Comparison of ENCODE assay signal across 8 cellular contexts in genomic region chr17:1516403-1517161, GRCh38. TPM values are rescaled to one million over a fixed set of nuclear protein-coding genes. Genes with fewer than 3 reads are reported as not detected.
A peak's percentile ranks its signal among the peaks of the same experiment; 100 is the strongest.
DNase-seq lines count a peak whose midpoint lies in the region; ATAC-seq and TF ChIP-seq lines count a peak whose summit lies in the region.

Gene INPP5K (minus strand): TSS chr17:1516612. CDS start chr17:1516499, 113 bp downstream.

- ATAC-seq in GM18499 (IDR thresholded peaks at IDR 0.05; ENCODE audit: insufficient read depth, unreplicated experiment) (peak; percentile 50), HG02943 (IDR thresholded peaks at IDR 0.05; ENCODE audit: low read depth, unreplicated experiment) (peak; percentile 88), right cardiac atrium (peak; percentile 96 to 97)

- intact Hi-C loops in T-helper 2 cell treated with Interferon-gamma antibody and Interleukin-4, amounts not matched to agents 100 ng/mL and 5 ng/mL, for 36 hours (cut with micrococcal nuclease), result loop anchor here (1.0 to 2.0 kb wide), 7 partner anchors 25 to 257 kb away; partner anchors contain the start of genes CRK, PITPNA and SLC43A2
- intact Hi-C loops in ascending aorta (cut with DNase I) (loop anchor here (1.0 to 2.0 kb wide), 5 partner anchors 21 to 258 kb away; no protein-coding TSS in a partner anchor), right cardiac atrium (cut with DNase I) (loop anchor here (2.0 to 10.0 kb wide), 6 partner anchors 62 to 242 kb away; partner anchors contain the start of genes TRARG1 (in 2 of the 4) and BHLHA9 (in 1 of the 4)), vagina (cut with DNase I) (loop anchor here (2.0 to 5.0 kb wide), 2 partner anchors 59 to 150 kb away; partner anchors contain the start of gene CRK)

- peaks cover 10 to 18% of the 10 kb centered on the region in 2 donors for H3K36me3 ChIP-seq in ascending aorta
- H3K36me3 ChIP-seq in vagina, result no peaks in the 10 kb centered on the region

- peak within 1 kb of the TSS; percentile 87 to 98 for H3K4me3 ChIP-seq in ascending aorta
- H3K4me3 ChIP-seq in right cardiac atrium (ENCODE audit: low read length), result peak within 1 kb of the TSS; percentile 74
- peak within 1 kb of the TSS; percentile 85 to 89 for H3K4me3 ChIP-seq in vagina

- H3K9me3 ChIP-seq in ascending aorta (no peaks in the 10 kb centered on the region), right cardiac atrium (ENCODE audit: control insufficient read depth, low read length) (no peaks in the 10 kb centered on the region), vagina (no peaks in the 10 kb centered on the region)

- TF ChIP-seq POLR2A in vagina (IDR thresholded peaks at IDR 0.05), result peak in 1 of 2 donors; percentile 42

- TF ChIP-seq CTCF in ascending aorta (IDR thresholded peaks at IDR 0.05) (no peak), vagina (IDR thresholded peaks at IDR 0.05) (peak in 2 of 3 experiments; percentile 17 to 23)

- H3K27me3 ChIP-seq in ascending aorta, result no peaks in the 10 kb centered on the region
- no peaks in the 10 kb centered on the region for H3K27me3 ChIP-seq in right cardiac atrium (ENCODE audit: control insufficient read depth, insufficient read depth)
- no peaks in the 10 kb centered on the region for H3K27me3 ChIP-seq in vagina

- DNase-seq in NCI-H187 treated with DMSO at 0.1 percent for 48 hours (lab: John Stamatoyannopoulos, UW) (peak; percentile 44), ascending aorta (ENCODE audit: low spot score in 2 of 2) (peak; percentile 90 to 98), right cardiac atrium (peak; percentile 98 to 99 (median 99)), putamen (ENCODE audit: low spot score) (peak; percentile 99), vagina (ENCODE audit: extremely low spot score in 2 of 2) (peak in 1 of 2 donors; percentile 99)

- H3K4me1 ChIP-seq in ascending aorta (peaks cover 15 to 18% of the 10 kb centered on the region in 2 donors), right cardiac atrium (ENCODE audit: control insufficient read depth, insufficient read depth, low read length) (peaks cover 16% of the 10 kb centered on the region), vagina (peaks cover 56% of the 10 kb centered on the region)

- under 1% methylated on average over 90 of the region's 90 CpGs for WGBS in right cardiac atrium

- H3K27ac ChIP-seq in ascending aorta, result peak within 1 kb of the TSS; percentile 94 to 95
- peak within 1 kb of the TSS; percentile 88 for H3K27ac ChIP-seq in right cardiac atrium (ENCODE audit: low read length)
- H3K27ac ChIP-seq in vagina, result peak within 1 kb of the TSS; percentile 93

RNA-seq across cellular contexts. Expression of gene INPP5K, which starts in this region (rescaled TPM):
- 42.2 and 43.8 TPM in 2 replicates for total RNA-seq in T-helper 2 cell treated with Interferon-gamma antibody and Interleukin-4, amounts not matched to agents 100 ng/mL and 5 ng/mL, for 36 hours
- total RNA-seq in ascending aorta, result 73.7 TPM
- 10 to 100 TPM; 28.7 to 34.7 (median 32.4) TPM for total RNA-seq in right cardiac atrium
- polyA plus RNA-seq in right cardiac atrium, result 21.4 TPM
- total RNA-seq in vagina, result 96.0 TPM

Comparison
In these comparisons a context has a peak if more than half of its experiments do, and no peak if none do; other contexts are left out.
1. CTCF ChIP-seq: peak in vagina (2 of 3); none in ascending aorta (0 of 3).
2. Peak in every context shown above with its lines, with median percentiles within 50 percentile points of each other: ATAC-seq, H3K27ac ChIP-seq and H3K4me3 ChIP-seq.